ENCODE assay signal across 12 cellular contexts in the genomic region with DNA sequence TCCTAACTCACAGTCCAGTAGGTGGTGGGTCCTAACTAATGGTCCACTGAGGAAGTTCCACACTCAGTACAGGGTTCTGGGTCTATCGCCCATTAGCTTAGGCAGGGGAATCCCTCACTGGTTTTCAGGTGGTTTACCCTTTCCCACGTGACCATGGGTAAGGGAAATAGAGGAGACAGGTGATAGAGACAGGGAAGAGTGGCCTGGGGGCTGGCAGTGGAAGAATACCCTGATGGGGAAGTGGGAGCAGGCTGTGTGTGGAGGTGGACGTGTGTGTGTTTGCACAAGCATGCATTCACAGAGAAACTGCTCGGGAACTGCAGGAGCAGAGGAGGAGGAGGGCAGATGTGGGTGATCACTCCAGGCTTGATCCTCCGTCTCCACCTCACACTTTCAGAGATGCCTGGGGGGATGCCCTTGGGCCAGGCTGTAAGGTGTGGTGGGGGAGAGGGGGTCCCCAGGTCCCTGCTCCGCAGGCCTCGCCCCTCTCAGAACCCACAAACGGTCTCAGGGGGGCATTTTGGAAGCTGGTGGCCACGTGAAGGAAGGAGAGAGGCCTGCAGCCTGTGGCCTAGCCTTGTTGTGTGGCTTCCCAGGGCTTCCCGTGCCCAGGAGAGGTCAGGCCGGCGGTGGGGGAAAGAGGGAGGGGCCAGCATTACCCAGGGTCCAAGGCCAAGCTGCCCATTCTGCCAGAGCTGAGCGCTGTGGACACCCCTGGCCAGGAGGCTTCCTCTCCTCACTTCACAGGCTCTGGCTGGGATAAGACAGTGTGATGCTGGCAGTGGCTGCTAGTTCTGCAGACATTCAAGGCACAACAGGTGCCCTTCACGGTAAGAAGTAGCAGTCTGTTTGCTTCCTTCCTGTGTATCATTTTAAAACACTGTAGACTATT.
DNase-seq lines count a peak whose midpoint lies in the region; ATAC-seq and TF ChIP-seq lines count a peak whose summit lies in the region.
"Had no signal": no experiment of that assay in that cellular context is flagged by ENCODE, and none has a peak within 500 bp of the region (broad histone marks: within the 10 kb centered on the region; RNA-seq: fewer than 3 reads in every experiment).

No MANE protein-coding gene starts in this region.

- no peak overlapping the region for H3K9ac ChIP-seq in OCI-LY1 (ENCODE audit: low read length)

- H3K4me3 Mint-ChIP-seq in activated CD4-positive, alpha-beta T cell treated with anti-CD3 and anti-CD28 coated beads, Interleukin-2, amount 10 ng/mL, durations not matched to agents 7 days and 5 days: no peak overlapping the region

- no peaks in the 10 kb centered on the region for H4K20me1 ChIP-seq in OCI-LY1 (ENCODE audit: insufficient read depth, low read length)

- peak; percentile 28 to 85 (median 66) for ATAC-seq in heart right ventricle
- no peak for ATAC-seq in thoracic aorta (ENCODE audit: insufficient number of reproducible peaks, low FRiP score, low read depth)

- H3K9me2 ChIP-seq in OCI-LY1 (ENCODE audit: low read depth, low read length): no peaks in the 10 kb centered on the region

- H3K27ac ChIP-seq in OCI-LY1 (ENCODE audit: low read depth, low read length, poor library complexity, severe bottlenecking) (peak overlapping the region; percentile 73), heart right ventricle (peak overlapping the region in 9 of 10 donors; percentile 3 to 64 (median 42)), thoracic aorta (peak overlapping the region; percentile 44 to 53)

- H3K4me1 Mint-ChIP-seq in activated CD4-positive, alpha-beta T cell treated with anti-CD3 and anti-CD28 coated beads, Interleukin-2, amount 10 ng/mL, durations not matched to agents 7 days and 5 days: peaks cover 44% of the 10 kb centered on the region

- no peak for TF ChIP-seq CTCF in OCI-LY1 (IDR thresholded peaks at IDR 0.05; ENCODE audit: low read length)
- TF ChIP-seq CTCF in heart right ventricle (IDR thresholded peaks at IDR 0.05): no peak
- TF ChIP-seq CTCF in thoracic aorta (IDR thresholded peaks at IDR 0.05): no peak

- H3K4me1 ChIP-seq in OCI-LY1 (ENCODE audit: insufficient read depth, low read length, severe bottlenecking) (peaks cover 30% of the 10 kb centered on the region), heart right ventricle (peaks cover 0 to 47% (median 25%) of the 10 kb centered on the region in 9 donors), thoracic aorta (ENCODE audit: control insufficient read depth in 1 of 2, low read depth in 2 of 2) (peaks cover 13 to 58% of the 10 kb centered on the region in 2 donors)

- no peak overlapping the region for H3K4me3 ChIP-seq in OCI-LY1 (ENCODE audit: low read depth, low read length, poor library complexity, severe bottlenecking)
- H3K4me3 ChIP-seq in heart right ventricle: no peak overlapping the region
- H3K4me3 ChIP-seq in thoracic aorta: no peak overlapping the region

- intact Hi-C loops in heart right ventricle (cut with DNase I): no loop called here

- H3K36me3 Mint-ChIP-seq in activated CD4-positive, alpha-beta T cell treated with anti-CD3 and anti-CD28 coated beads, Interleukin-2, amount 10 ng/mL, durations not matched to agents 7 days and 5 days (ENCODE audit: low read depth): peaks cover 19% of the 10 kb centered on the region

- no peaks in the 10 kb centered on the region for H3K9me3 ChIP-seq in OCI-LY1 (ENCODE audit: low read length)
- no peaks in the 10 kb centered on the region for H3K9me3 ChIP-seq in heart right ventricle
- H3K9me3 ChIP-seq in thoracic aorta: no peaks in the 10 kb centered on the region

- H3K27me3 Mint-ChIP-seq in activated CD4-positive, alpha-beta T cell treated with anti-CD3 and anti-CD28 coated beads, Interleukin-2, amount 10 ng/mL, durations not matched to agents 7 days and 5 days: no peaks in the 10 kb centered on the region

- H3K4me2 ChIP-seq in OCI-LY1 (ENCODE audit: low read length): peak overlapping the region; percentile 7; the same call in 1 of the 2 replicates

- DNase-seq in activated CD4-positive, alpha-beta T cell treated with anti-CD3 and anti-CD28 coated beads, Interleukin-2, amount 10 ng/mL, durations not matched to agents 7 days and 5 days: no peak
- DNase-seq in activated CD4-positive, alpha-beta T cell treated with anti-CD3 and anti-CD28 coated beads for 1 hour: no peak
- DNase-seq in heart right ventricle: peak; percentile 25 to 33
- no peak for DNase-seq in thoracic aorta (ENCODE audit: low spot score)
- no peak for DNase-seq in NCI-H1048 (lab: John Stamatoyannopoulos, UW)
- DNase-seq in NCI-H1092 (lab: John Stamatoyannopoulos, UW): no peak
- DNase-seq in SIG-M5 (lab: John Stamatoyannopoulos, UW): no peak
- DNase-seq: activated effector memory CD4-positive, alpha-beta T cell treated with Interleukin-2 at 50 U/mL for 16 hours; Karpas-422; NCI-H2171; stimulated activated naive CD4-positive, alpha-beta T cell treated with Interleukin-2 at 50 U/mL for 16 hours had no signal

- peak overlapping the region; percentile 70 for H3K27ac Mint-ChIP-seq in activated CD4-positive, alpha-beta T cell treated with anti-CD3 and anti-CD28 coated beads, Interleukin-2, amount 10 ng/mL, durations not matched to agents 7 days and 5 days

- no peaks in the 10 kb centered on the region for H3F3A ChIP-seq in OCI-LY1 (ENCODE audit: insufficient read depth, low read length)

- H3K79me2 ChIP-seq in OCI-LY1 (ENCODE audit: insufficient read depth, low read length): no peaks in the 10 kb centered on the region

- H3K27me3 ChIP-seq in OCI-LY1 (ENCODE audit: insufficient read depth, low read length) (no peaks in the 10 kb centered on the region), heart right ventricle (no peaks in the 10 kb centered on the region), thoracic aorta (replicated peaks; ENCODE audit: insufficient read depth) (no peaks in the 10 kb centered on the region)

- no peaks in the 10 kb centered on the region for H3K9me3 Mint-ChIP-seq in activated CD4-positive, alpha-beta T cell treated with anti-CD3 and anti-CD28 coated beads, Interleukin-2, amount 10 ng/mL, durations not matched to agents 7 days and 5 days

- H2AFZ ChIP-seq in OCI-LY1 (ENCODE audit: low read length): no peak overlapping the region

- POLR2A ChIA-PET in activated CD4-positive, alpha-beta T cell treated with anti-CD3 and anti-CD28 coated beads, Interleukin-2, amount 10 ng/mL, durations not matched to agents 7 days and 5 days (lab: Charles Lee): no interaction called here

- H3K36me3 ChIP-seq in OCI-LY1 (ENCODE audit: insufficient read depth, low read length) (peaks cover 54% of the 10 kb centered on the region; the same call in 1 of the 2 replicates), heart right ventricle (peaks cover 0 to 97% (median 44%) of the 10 kb centered on the region in 9 donors), thoracic aorta (peaks cover 31% of the 10 kb centered on the region)

- CTCF ChIA-PET in activated CD4-positive, alpha-beta T cell treated with anti-CD3 and anti-CD28 coated beads, Interleukin-2, amount 10 ng/mL, durations not matched to agents 7 days and 5 days (lab: Charles Lee): interaction anchor here (0.8 to 1.5 kb wide), 4 partner anchors 12 to 17 kb away, joined by 3 to 5 read pairs (median 3); no protein-coding TSS in a partner anchor

- 60 to 71% methylated on average over 12 to 14 of the region's 14 CpGs for WGBS in heart right ventricle, 2 donors

Comparison
In these comparisons a context has a peak if more than half of its experiments do, and no peak if none do; other contexts are left out.
1. DNase-seq: peak in heart right ventricle (2 of 2); none in activated CD4-positive, alpha-beta T cell treated with anti-CD3 and anti-CD28 coated beads, Interleukin-2, amount 10 ng/mL, durations not matched to agents 7 days and 5 days (single experiment), activated CD4-positive, alpha-beta T cell treated with anti-CD3 and anti-CD28 coated beads for 1 hour (single experiment), thoracic aorta (single experiment), NCI-H1048 (single experiment), NCI-H1092 (single experiment) and SIG-M5 (single experiment).
2. Peak in every context shown above with its lines, with median percentiles within 50 percentile points of each other: H3K27ac ChIP-seq.